ENCODE assay signal across 2 cellular contexts in the genomic region with DNA sequence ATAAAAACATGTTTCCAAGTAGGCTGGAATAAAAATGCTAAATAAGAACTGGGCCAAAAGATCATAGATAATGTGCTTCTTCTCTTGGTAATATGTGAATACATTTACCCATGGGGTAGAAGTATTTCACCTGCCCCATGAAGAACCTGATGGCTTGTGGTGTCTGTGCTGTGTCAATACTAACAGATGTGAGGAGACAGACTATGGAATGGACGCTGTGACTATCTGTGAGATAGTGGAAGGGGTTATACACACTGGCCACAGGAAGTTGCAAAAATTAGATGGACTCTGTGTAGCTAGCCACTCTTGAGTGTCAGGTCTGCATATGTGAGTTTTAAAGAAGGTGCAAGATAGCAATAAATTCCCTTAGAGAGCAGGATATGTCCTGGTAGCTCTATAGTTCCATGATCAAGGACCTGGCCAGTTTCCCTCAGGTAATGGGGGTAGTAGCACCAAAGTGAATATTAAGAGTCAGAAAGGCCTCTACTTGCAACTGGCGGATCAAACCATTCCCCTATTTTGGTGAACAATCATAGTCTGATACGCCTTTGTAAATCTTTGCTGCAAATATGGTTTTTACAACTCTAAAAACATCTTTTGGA.
TF ChIP-seq lines count a peak whose summit lies in the region.

No MANE protein-coding gene starts in this region.

TF ChIP-seq in HepG2, 621 proteins besides CTCF, POLR2A, EP300 and RAD21 (continues in another document):
- TF ChIP-seq ZNF510 (CRISPR knock-in tag; IDR thresholded peaks at IDR 0.05; ENCODE audit: low read depth), result no peak
- TF ChIP-seq HOXA3 (CRISPR knock-in tag; IDR thresholded peaks at IDR 0.05), result no peak
- 0 out of 2 replicates have a peak, but pooled peaks have one; percentile 38 for TF ChIP-seq MED1 (CRISPR knock-in tag; IDR thresholded peaks at IDR 0.05)
- no peak for TF ChIP-seq NR1H2 (CRISPR knock-in tag; IDR thresholded peaks at IDR 0.05; ENCODE audit: borderline replicate concordance, low read depth)
- no peak for TF ChIP-seq ZNF207 (IDR thresholded peaks at IDR 0.05; ENCODE audit: borderline replicate concordance)
- no peak for TF ChIP-seq SMAD9 (CRISPR knock-in tag; IDR thresholded peaks at IDR 0.05)
- TF ChIP-seq, protein P1, sequence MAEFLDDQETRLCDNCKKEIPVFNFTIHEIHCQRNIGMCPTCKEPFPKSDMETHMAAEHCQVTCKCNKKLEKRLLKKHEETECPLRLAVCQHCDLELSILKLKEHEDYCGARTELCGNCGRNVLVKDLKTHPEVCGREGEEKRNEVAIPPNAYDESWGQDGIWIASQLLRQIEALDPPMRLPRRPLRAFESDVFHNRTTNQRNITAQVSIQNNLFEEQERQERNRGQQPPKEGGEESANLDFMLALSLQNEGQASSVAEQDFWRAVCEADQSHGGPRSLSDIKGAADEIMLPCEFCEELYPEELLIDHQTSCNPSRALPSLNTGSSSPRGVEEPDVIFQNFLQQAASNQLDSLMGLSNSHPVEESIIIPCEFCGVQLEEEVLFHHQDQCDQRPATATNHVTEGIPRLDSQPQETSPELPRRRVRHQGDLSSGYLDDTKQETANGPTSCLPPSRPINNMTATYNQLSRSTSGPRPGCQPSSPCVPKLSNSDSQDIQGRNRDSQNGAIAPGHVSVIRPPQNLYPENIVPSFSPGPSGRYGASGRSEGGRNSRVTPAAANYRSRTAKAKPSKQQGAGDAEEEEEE (CRISPR knock-in tag; IDR thresholded peaks at IDR 0.05; ENCODE audit: borderline replicate concordance), result no peak
- TF ChIP-seq ZNF713 (CRISPR knock-in tag; IDR thresholded peaks at IDR 0.05), result 0 out of 2 replicates have a peak, but pooled peaks have one; percentile 43
- no peak for TF ChIP-seq RARG (CRISPR knock-in tag; IDR thresholded peaks at IDR 0.05; ENCODE audit: low read depth)
- TF ChIP-seq, protein P2, sequence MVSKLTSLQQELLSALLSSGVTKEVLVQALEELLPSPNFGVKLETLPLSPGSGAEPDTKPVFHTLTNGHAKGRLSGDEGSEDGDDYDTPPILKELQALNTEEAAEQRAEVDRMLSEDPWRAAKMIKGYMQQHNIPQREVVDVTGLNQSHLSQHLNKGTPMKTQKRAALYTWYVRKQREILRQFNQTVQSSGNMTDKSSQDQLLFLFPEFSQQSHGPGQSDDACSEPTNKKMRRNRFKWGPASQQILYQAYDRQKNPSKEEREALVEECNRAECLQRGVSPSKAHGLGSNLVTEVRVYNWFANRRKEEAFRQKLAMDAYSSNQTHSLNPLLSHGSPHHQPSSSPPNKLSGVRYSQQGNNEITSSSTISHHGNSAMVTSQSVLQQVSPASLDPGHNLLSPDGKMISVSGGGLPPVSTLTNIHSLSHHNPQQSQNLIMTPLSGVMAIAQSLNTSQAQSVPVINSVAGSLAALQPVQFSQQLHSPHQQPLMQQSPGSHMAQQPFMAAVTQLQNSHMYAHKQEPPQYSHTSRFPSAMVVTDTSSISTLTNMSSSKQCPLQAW (CRISPR knock-in tag; IDR thresholded peaks at IDR 0.05), result no peak
- peak; percentile 73 for TF ChIP-seq POLR2G (IDR thresholded peaks at IDR 0.05; ENCODE audit: low read depth, low read length)
- TF ChIP-seq MBNL3 (CRISPR knock-in tag; conservative IDR thresholded peaks at IDR 0.05), result no peak
- no peak for TF ChIP-seq ZIK1 (CRISPR knock-in tag; IDR thresholded peaks at IDR 0.05; ENCODE audit: borderline replicate concordance, low read depth)
- TF ChIP-seq FOXP1 (IDR thresholded peaks at IDR 0.05), result no peak
- no peak for TF ChIP-seq FOXP1 (CRISPR knock-in tag; IDR thresholded peaks at IDR 0.05)
- TF ChIP-seq ZNF746 (CRISPR knock-in tag; IDR thresholded peaks at IDR 0.05), result no peak
- no peak for TF ChIP-seq ZNF780A (CRISPR knock-in tag; IDR thresholded peaks at IDR 0.05)
- no peak for TF ChIP-seq ZGPAT (CRISPR knock-in tag; IDR thresholded peaks at IDR 0.05)
- TF ChIP-seq CCAR2 (optimal IDR thresholded peaks at IDR 0.05; ENCODE audit: low read depth, low read length), result no peak
- TF ChIP-seq ZC3H13 (CRISPR knock-in tag; IDR thresholded peaks at IDR 0.05), result peak; percentile 93
- 0 out of 2 replicates have a peak, but pooled peaks have one; percentile 39 for TF ChIP-seq CENPBD1 (CRISPR knock-in tag; IDR thresholded peaks at IDR 0.05; ENCODE audit: borderline replicate concordance, low read depth)
- 0 out of 2 replicates have a peak, but pooled peaks have one; percentile 34 for TF ChIP-seq MEF2D (CRISPR knock-in tag; IDR thresholded peaks at IDR 0.05)
- TF ChIP-seq ZNF614 (CRISPR knock-in tag; IDR thresholded peaks at IDR 0.05; ENCODE audit: borderline replicate concordance), result no peak
- TF ChIP-seq, protein P3, sequence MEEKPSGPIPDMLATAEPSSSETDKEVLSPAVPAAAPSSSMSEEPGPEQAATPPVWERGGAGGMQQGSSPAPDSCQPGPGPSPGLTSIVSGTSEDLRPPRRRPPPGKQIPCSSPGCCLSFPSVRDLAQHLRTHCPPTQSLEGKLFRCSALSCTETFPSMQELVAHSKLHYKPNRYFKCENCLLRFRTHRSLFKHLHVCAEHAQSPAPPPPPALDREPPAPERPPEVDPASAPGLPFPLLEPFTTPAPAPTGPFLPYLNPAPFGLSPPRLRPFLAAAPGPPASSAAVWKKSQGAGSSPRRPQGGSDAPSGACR (CRISPR knock-in tag; IDR thresholded peaks at IDR 0.05), result no peak
- TF ChIP-seq SALL1 (CRISPR knock-in tag; IDR thresholded peaks at IDR 0.05), result no peak
- no peak for TF ChIP-seq ZNF788 (CRISPR knock-in tag; IDR thresholded peaks at IDR 0.05; ENCODE audit: borderline replicate concordance)
- peak; percentile 21; the same call in 1 of the 2 replicates for TF ChIP-seq SAP130 (CRISPR knock-in tag; IDR thresholded peaks at IDR 0.05; ENCODE audit: low read depth)

TF ChIP-seq in GM12878, 131 proteins besides CTCF, POLR2A, EP300 and RAD21:
- no peak for TF ChIP-seq JUNB (IDR thresholded peaks at IDR 0.05)
- no peak for TF ChIP-seq ETV6 (conservative IDR thresholded peaks at IDR 0.05 in 1 of 2, IDR thresholded peaks at IDR 0.05 in 1 of 2; ENCODE audit: borderline replicate concordance in 1 of 2, low read depth in 1 of 2)
- TF ChIP-seq ZZZ3 (IDR thresholded peaks at IDR 0.05; ENCODE audit: control insufficient read depth, insufficient read length, low read depth), result no peak
- no peak for TF ChIP-seq RBBP5 (conservative IDR thresholded peaks at IDR 0.05)
- no peak for TF ChIP-seq NFXL1 (IDR thresholded peaks at IDR 0.05; ENCODE audit: borderline replicate concordance)
- TF ChIP-seq IRF5 (IDR thresholded peaks at IDR 0.05; ENCODE audit: borderline replicate concordance), result no peak
- TF ChIP-seq STAT1 (conservative IDR thresholded peaks at IDR 0.05), result no peak
- no peak for TF ChIP-seq GABPA (IDR thresholded peaks at IDR 0.05; ENCODE audit: low read depth)
- TF ChIP-seq USF1 (IDR thresholded peaks at IDR 0.05; ENCODE audit: borderline replicate concordance, extremely low read length, insufficient read depth, low read depth, low read length), result no peak
TF ChIP-seq in GM12878: peak in this region for 0.
